ENCODE assay signal across 9 cellular contexts in the genomic region with DNA sequence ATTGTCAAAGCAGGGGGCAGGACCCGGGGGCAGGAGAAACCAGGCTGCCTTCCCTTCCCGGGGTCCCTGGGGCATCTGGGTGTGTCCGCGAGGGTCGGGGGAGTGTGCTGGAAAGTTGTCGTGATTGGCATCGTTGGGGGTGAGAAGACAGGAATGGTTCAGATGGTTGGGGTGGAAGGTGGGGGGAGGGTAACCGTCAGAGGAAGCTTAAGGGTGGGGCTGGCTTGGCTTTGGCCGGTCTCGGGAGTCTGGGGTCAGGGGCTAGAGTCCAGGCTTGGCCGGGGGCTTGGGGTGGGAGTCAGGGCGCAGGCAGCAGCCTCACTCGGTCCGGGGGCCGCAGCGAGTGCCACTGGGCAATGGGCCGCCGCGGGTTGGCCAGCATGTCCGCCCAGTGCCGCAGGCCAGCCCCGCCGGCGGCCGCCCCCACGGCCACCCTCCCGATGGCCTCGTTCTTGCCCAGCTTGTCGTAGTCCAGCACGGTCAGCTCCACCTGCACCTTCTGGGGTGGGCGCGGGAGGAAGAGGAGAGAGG. TPM values are rescaled to one million over a fixed set of nuclear protein-coding genes. Genes with fewer than 3 reads are reported as not detected.
A peak's percentile ranks its signal among the peaks of the same experiment; 100 is the strongest.
DNase-seq lines count a peak whose midpoint lies in the region; ATAC-seq and TF ChIP-seq lines count a peak whose summit lies in the region.
"Had no signal": no experiment of that assay in that cellular context is flagged by ENCODE, and none has a peak within 500 bp of the region (broad histone marks: within the 10 kb centered on the region; RNA-seq: fewer than 3 reads in every experiment).

No MANE protein-coding gene starts in this region.

- in situ Hi-C loops in GM13976 (cut with MboI; ENCODE audit: low sequenced_read_pairs, unreplicated experiment) = no loop called here

- H3K4me2 ChIP-seq in OCI-LY7 (ENCODE audit: low read length) = peak overlapping the region; percentile 78
- no peak overlapping the region for H3K4me2 ChIP-seq in SK-N-SH

- no peaks in the 10 kb centered on the region for H3K9me2 ChIP-seq in OCI-LY7 (ENCODE audit: insufficient read depth, low read length)
- H3K9me2 ChIP-seq in SK-N-SH = no peaks in the 10 kb centered on the region

- H3K79me2 ChIP-seq in OCI-LY7 (ENCODE audit: insufficient read depth, low read depth, low read length) (no peaks in the 10 kb centered on the region), SK-N-SH (ENCODE audit: insufficient read depth) (no peaks in the 10 kb centered on the region)

- H3K9ac ChIP-seq in endodermal cell (ENCODE audit: extremely low read depth, low read length, poor library complexity, severe bottlenecking) = no peak overlapping the region
- no peak overlapping the region for H3K9ac ChIP-seq in SK-N-SH

- peak overlapping the region; percentile 87 for H2AFZ ChIP-seq in OCI-LY7 (ENCODE audit: low read length)
- H2AFZ ChIP-seq in SK-N-SH (ENCODE audit: low read depth) = no peak overlapping the region

- H3K9me3 ChIP-seq in OCI-LY7 (ENCODE audit: low read length) (no peaks in the 10 kb centered on the region), endodermal cell (ENCODE audit: control insufficient read depth, low read length) (no peaks in the 10 kb centered on the region), SK-N-SH (no peaks in the 10 kb centered on the region), uterus (no peaks in the 10 kb centered on the region)

- H3K4me1 Mint-ChIP-seq in endodermal cell = no peaks in the 10 kb centered on the region
- H3K4me1 Mint-ChIP-seq in naive thymus-derived CD8-positive, alpha-beta T cell = peaks cover 10 to 30% (median 17%) of the 10 kb centered on the region in 4 donors

- peak overlapping the region; percentile 37 for H3K27ac ChIP-seq in OCI-LY7 (ENCODE audit: low read depth, low read length, poor library complexity, severe bottlenecking)
- no peak overlapping the region for H3K27ac ChIP-seq in endodermal cell (ENCODE audit: low read depth, low read length)
- H3K27ac ChIP-seq in SK-N-SH (ENCODE audit: low read depth in 2 of 2, low read length in 1 of 2) = no peak overlapping the region
- H3K27ac ChIP-seq in uterus = no peak overlapping the region

- intact Hi-C loops in OCI-LY7 (cut with micrococcal nuclease; ENCODE audit: unreplicated experiment) (loop anchor here (5.0 kb wide), 1 partner anchor 109 kb away; the partner anchor contains the start of genes BRSK1 and HSPBP1), uterus (cut with DNase I; ENCODE audit: low total_unique reads) (no loop called here)

- no peaks in the 10 kb centered on the region for H4K20me1 ChIP-seq in OCI-LY7 (ENCODE audit: insufficient read depth, low read length)
- H4K20me1 ChIP-seq in SK-N-SH (ENCODE audit: insufficient read depth) = no peaks in the 10 kb centered on the region

- peaks cover 74% of the 10 kb centered on the region for H3K27me3 ChIP-seq in endodermal cell (ENCODE audit: control insufficient read depth, insufficient read depth, low read length, poor library complexity, severe bottlenecking)
- peaks cover 35% of the 10 kb centered on the region; the same call in 1 of the 2 replicates for H3K27me3 ChIP-seq in SK-N-SH (ENCODE audit: insufficient read depth)
- peaks cover 20 to 71% of the 10 kb centered on the region in 2 donors for H3K27me3 ChIP-seq in uterus

- ATAC-seq in naive thymus-derived CD8-positive, alpha-beta T cell = no peak
- ATAC-seq in HG03097 (IDR thresholded peaks at IDR 0.05; ENCODE audit: low FRiP score, unreplicated experiment) = no peak

- H3K36me3 Mint-ChIP-seq in endodermal cell (ENCODE audit: low read depth) = no peaks in the 10 kb centered on the region
- peaks cover 0 to 8% (median 0%) of the 10 kb centered on the region in 3 donors for H3K36me3 Mint-ChIP-seq in naive thymus-derived CD8-positive, alpha-beta T cell

- H3K4me3 ChIP-seq in AG10803 (ENCODE audit: low read length) = peak overlapping the region; percentile 67
- H3K4me3 ChIP-seq in OCI-LY7 (ENCODE audit: low read depth, low read length, poor library complexity, severe bottlenecking) = peak overlapping the region; percentile 70
- H3K4me3 ChIP-seq in endodermal cell (ENCODE audit: low read length) = peak overlapping the region; percentile 81
- H3K4me3 ChIP-seq in SK-N-SH (ENCODE audit: low read depth in 2 of 2, low read length in 1 of 2) = no peak overlapping the region
- H3K4me3 ChIP-seq in uterus = peak overlapping the region in 1 of 2 donors; percentile 3

- no peak for TF ChIP-seq RAD21 in SK-N-SH (IDR thresholded peaks at IDR 0.05; ENCODE audit: low read length)

- no peaks in the 10 kb centered on the region for H3K9me3 Mint-ChIP-seq in endodermal cell
- H3K9me3 Mint-ChIP-seq in naive thymus-derived CD8-positive, alpha-beta T cell = peaks cover 0 to 7% (median 0%) of the 10 kb centered on the region in 9 donors

- TF ChIP-seq POLR2A in uterus (IDR thresholded peaks at IDR 0.05) = no peak

- H3K36me3 ChIP-seq in OCI-LY7 (ENCODE audit: insufficient read depth, low read length) = no peaks in the 10 kb centered on the region
- no peaks in the 10 kb centered on the region for H3K36me3 ChIP-seq in endodermal cell (ENCODE audit: control insufficient read depth, insufficient read depth, low read length)
- H3K36me3 ChIP-seq in SK-N-SH (replicated peaks in 1 of 2; ENCODE audit: control insufficient read depth in 1 of 2, insufficient read depth in 2 of 2, low read length in 1 of 2) = no peaks in the 10 kb centered on the region
- no peaks in the 10 kb centered on the region for H3K36me3 ChIP-seq in uterus

- peak overlapping the region; percentile 55 for H3K4me3 Mint-ChIP-seq in endodermal cell
- peak overlapping the region; percentile 15 to 87 (median 60) for H3K4me3 Mint-ChIP-seq in naive thymus-derived CD8-positive, alpha-beta T cell

- peaks cover 98% of the 10 kb centered on the region for H3K27me3 Mint-ChIP-seq in endodermal cell (ENCODE audit: insufficient read depth)
- H3K27me3 Mint-ChIP-seq in naive thymus-derived CD8-positive, alpha-beta T cell = peaks cover 49 to 96% (median 57%) of the 10 kb centered on the region in 5 donors

- TF ChIP-seq CTCF in AG10803 (conservative IDR thresholded peaks at IDR 0.05; ENCODE audit: low read length) (no peak), OCI-LY7 (conservative IDR thresholded peaks at IDR 0.05; ENCODE audit: low read length) (no peak), endodermal cell (conservative IDR thresholded peaks at IDR 0.05) (no peak), GM13976 (IDR thresholded peaks at IDR 0.05; ENCODE audit: borderline replicate concordance, control extremely low read depth, extremely low read depth, insufficient read depth, missing control alignments) (no peak), SK-N-SH (IDR thresholded peaks at IDR 0.05) (no peak), uterus (IDR thresholded peaks at IDR 0.05) (no peak)

- DNase-seq in AG10803 (ENCODE audit: low read depth) (no peak), OCI-LY7 (ENCODE audit: low spot score) (no peak), endodermal cell (peak; percentile 57), GM13976 (ENCODE audit: low spot score) (no peak), SK-N-SH (no peak), uterus (no peak)
- no peak for DNase-seq in naive thymus-derived CD8-positive, alpha-beta T cell

- CTCF ChIA-PET in OCI-LY7 (lab: Charles Lee; ENCODE audit: unreplicated experiment) (no interaction called here), SK-N-SH (lab: Yijun Ruan, JAX) (interaction anchor here (1.5 kb wide), 1 partner anchor 13 kb away, joined by 4 read pairs; no protein-coding TSS in a partner anchor)

- POLR2A ChIA-PET in OCI-LY7 (lab: Charles Lee) (interaction anchor here (0.7 kb wide), 1 partner anchor 126 kb away, joined by 3 read pairs; no protein-coding TSS in a partner anchor), SK-N-SH (lab: Yijun Ruan, JAX) (no interaction called here)
- POLR2A ChIA-PET in naive thymus-derived CD8-positive, alpha-beta T cell (lab: Charles Lee) = interaction anchor here (0.7 kb wide), 1 partner anchor 1280 kb away, joined by 4 read pairs; no protein-coding TSS in a partner anchor

- H3K4me1 ChIP-seq in OCI-LY7 (ENCODE audit: insufficient read depth, low read length, poor library complexity, severe bottlenecking) = peaks cover 25% of the 10 kb centered on the region
- no peaks in the 10 kb centered on the region for H3K4me1 ChIP-seq in endodermal cell (ENCODE audit: control insufficient read depth, insufficient read depth, low read length)
- H3K4me1 ChIP-seq in SK-N-SH (ENCODE audit: control insufficient read depth in 1 of 2, insufficient read depth in 2 of 2, low read depth in 1 of 2, low read length in 1 of 2) = peaks cover 0 to 2% of the 10 kb centered on the region in 2 experiments; a peak in 1 of 4 replicates
- no peaks in the 10 kb centered on the region for H3K4me1 ChIP-seq in uterus

- no peaks in the 10 kb centered on the region for H3F3A ChIP-seq in SK-N-SH (replicated peaks; ENCODE audit: insufficient read depth)

- 3% methylated on average over 32 of the region's 32 CpGs; no CpG with 5 or more reads in 1 of the 2 experiments for WGBS in endodermal cell (ENCODE audit: insufficient coverage in 1 of 2, insufficient read length in 1 of 2), 2 experiments
- 59% methylated on average over 23 of the region's 32 CpGs for WGBS in SK-N-SH (ENCODE audit: low lambda C conversion rate)

- no TSS peak for BruUV-seq in OCI-LY7 (replicated peaks; lab: Mats Ljungman, UMichigan)

- TF ChIP-seq EP300 in SK-N-SH (IDR thresholded peaks at IDR 0.05; ENCODE audit: borderline replicate concordance in 1 of 2, low read depth in 1 of 2, low read length in 1 of 2) = no peak

- no peak overlapping the region for H3K27ac Mint-ChIP-seq in endodermal cell
- H3K27ac Mint-ChIP-seq in naive thymus-derived CD8-positive, alpha-beta T cell = peak overlapping the region in 2 of 10 donors; percentile 21 to 57

RNA-seq across cellular contexts. Expression of gene DNAAF3, which starts 6.8 kb away (rescaled TPM):
- total RNA-seq in OCI-LY7 (2014; rRNA removed; shearing (Covaris generic)) = 0.85 and 2.8 TPM in 2 replicates
- 2.2 and 2.5 TPM in 2 replicates for total RNA-seq in OCI-LY7 (2022)
- total RNA-seq in endodermal cell = 1 to 10 TPM; 5.9 to 9.5 TPM
- 10.2 TPM for polyA plus RNA-seq in endodermal cell (2013, experiment 1 of 2)
- polyA plus RNA-seq in endodermal cell (2013, experiment 2 of 2) = 7.5 TPM
- total RNA-seq in naive thymus-derived CD8-positive, alpha-beta T cell = not detected
- polyA plus RNA-seq in naive thymus-derived CD8-positive, alpha-beta T cell = not detected
- 2.4 and 2.5 TPM in 2 replicates for polyA plus RNA-seq in SK-N-SH (2012; rRNA removed)
- 0.53 and 0.93 TPM in 2 replicates for polyA plus RNA-seq in SK-N-SH (2012; cell fraction: cytosol; rRNA removed)
- polyA plus RNA-seq in SK-N-SH (2012; cell fraction: nucleus; rRNA removed) = 10.9 and 16.6 TPM in 2 replicates
- 1 to 10 TPM in 3 of 4 donors, not detected in 1; 3.1 to 4.4 (median 3.9) TPM for total RNA-seq in uterus

RNA-seq across cellular contexts. Expression of gene SYT5, which starts 6.8 kb away (rescaled TPM):
- 0.44 TPM in 1 of 2 replicates, not detected in the other for total RNA-seq in OCI-LY7 (2014; rRNA removed; shearing (Covaris generic))
- total RNA-seq in OCI-LY7 (2022) (0.84 and 1.3 TPM in 2 replicates), endodermal cell (not detected), uterus (under 1 TPM in 1 of 4 donors, not detected in 3; 0.35 TPM)
- polyA plus RNA-seq in endodermal cell (2013, experiment 1 of 2) = 6.1 TPM
- polyA plus RNA-seq in endodermal cell (2013, experiment 2 of 2) = 7.9 TPM
- not detected for total RNA-seq in naive thymus-derived CD8-positive, alpha-beta T cell
- under 1 TPM; 0.09 to 0.56 (median 0.25) TPM for polyA plus RNA-seq in naive thymus-derived CD8-positive, alpha-beta T cell
- polyA plus RNA-seq in SK-N-SH (2012; rRNA removed) = 0.21 and 0.39 TPM in 2 replicates
- polyA plus RNA-seq in SK-N-SH (2012; cell fraction: cytosol; rRNA removed) = 0.36 and 1.2 TPM in 2 replicates
- 1.1 and 2.2 TPM in 2 replicates for polyA plus RNA-seq in SK-N-SH (2012; cell fraction: nucleus; rRNA removed)

RNA-seq across cellular contexts. Expression of gene TNNI3, which starts 15.7 kb away (rescaled TPM):
- total RNA-seq in OCI-LY7 (2014; rRNA removed; shearing (Covaris generic)) = 2.6 TPM in 1 of 2 replicates, not detected in the other
- not detected in 2 replicates for total RNA-seq in OCI-LY7 (2022)
- 10 to 100 TPM in 1 of 2 donors, 1 to 10 TPM in 1; 9.8 to 14.2 TPM for total RNA-seq in endodermal cell
- 9.9 TPM for polyA plus RNA-seq in endodermal cell (2013, experiment 1 of 2)
- 9.5 TPM for polyA plus RNA-seq in endodermal cell (2013, experiment 2 of 2)
- not detected for total RNA-seq in naive thymus-derived CD8-positive, alpha-beta T cell
- polyA plus RNA-seq in naive thymus-derived CD8-positive, alpha-beta T cell = not detected
- polyA plus RNA-seq in SK-N-SH (2012; rRNA removed) = 9.1 and 11.4 TPM in 2 replicates
- polyA plus RNA-seq in SK-N-SH (2012; cell fraction: cytosol; rRNA removed) = 8.5 and 9.3 TPM in 2 replicates
- 6.4 and 7.0 TPM in 2 replicates for polyA plus RNA-seq in SK-N-SH (2012; cell fraction: nucleus; rRNA removed)
- total RNA-seq in uterus = 1 to 10 TPM in 1 of 4 donors, under 1 TPM in 1, not detected in 2; 0.55 to 3.3 TPM
- total RNA-seq: mononuclear cell had no signal

RNA-seq across cellular contexts. Expression of gene TNNT1, which starts 24.2 kb away (rescaled TPM):
- total RNA-seq in OCI-LY7 (2014; rRNA removed; shearing (Covaris generic)) = 17.6 and 21.9 TPM in 2 replicates
- total RNA-seq in OCI-LY7 (2022) = 11.2 and 11.6 TPM in 2 replicates
- 10 to 100 TPM; 22.9 to 66.7 TPM for total RNA-seq in endodermal cell
- 43.3 TPM for polyA plus RNA-seq in endodermal cell (2013, experiment 1 of 2)
- polyA plus RNA-seq in endodermal cell (2013, experiment 2 of 2) = 40.7 TPM
- total RNA-seq in naive thymus-derived CD8-positive, alpha-beta T cell = not detected
- not detected for polyA plus RNA-seq in naive thymus-derived CD8-positive, alpha-beta T cell
- 27.1 and 39.5 TPM in 2 replicates for polyA plus RNA-seq in SK-N-SH (2012; rRNA removed)
- polyA plus RNA-seq in SK-N-SH (2012; cell fraction: cytosol; rRNA removed) = 30.8 and 37.4 TPM in 2 replicates
- 9.5 and 13.7 TPM in 2 replicates for polyA plus RNA-seq in SK-N-SH (2012; cell fraction: nucleus; rRNA removed)
- 1 to 10 TPM in 2 of 4 donors, not detected in 2; 2.5 to 9.3 TPM for total RNA-seq in uterus

RNA-seq across cellular contexts. Expression of gene PTPRH, which starts 36.0 kb away (rescaled TPM):
- not detected in 2 replicates for total RNA-seq in OCI-LY7 (2014; rRNA removed; shearing (Covaris generic))
- total RNA-seq in OCI-LY7 (2022) (not detected in 2 replicates), endodermal cell (not detected), uterus (1 to 10 TPM in 2 of 4 donors, under 1 TPM in 1, not detected in 1; 0.29 to 3.8 (median 3.2) TPM)
- polyA plus RNA-seq in endodermal cell (2013, experiment 1 of 2) = 2.1 TPM
- 1.3 TPM for polyA plus RNA-seq in endodermal cell (2013, experiment 2 of 2)
- not detected for total RNA-seq in naive thymus-derived CD8-positive, alpha-beta T cell
- not detected for polyA plus RNA-seq in naive thymus-derived CD8-positive, alpha-beta T cell
- polyA plus RNA-seq in SK-N-SH (2012; rRNA removed) = 0.86 and 1.1 TPM in 2 replicates
- polyA plus RNA-seq in SK-N-SH (2012; cell fraction: cytosol; rRNA removed) = 0.21 and 0.84 TPM in 2 replicates
- polyA plus RNA-seq in SK-N-SH (2012; cell fraction: nucleus; rRNA removed) = 1.5 and 1.9 TPM in 2 replicates
- total RNA-seq: mononuclear cell had no signal

Comparison
In these comparisons a context has a peak if more than half of its experiments do, and no peak if none do; other contexts are left out.
1. H3K4me3 ChIP-seq: peak in AG10803 (single experiment), OCI-LY7 (single experiment) and endodermal cell (single experiment); none in SK-N-SH (0 of 2).